17 cellular contexts compared by ENCODE assay signal in genomic region chr3:1442271-1442670, GRCh38.
"Had no signal": no experiment of that assay in that cellular context is flagged by ENCODE, and none has a peak within 500 bp of the region (broad histone marks: within the 10 kb centered on the region; RNA-seq: fewer than 3 reads in every experiment).

No MANE protein-coding gene starts in this region.

- H3K9me3 Mint-ChIP-seq: activated CD4-positive, alpha-beta memory T cell treated with anti-CD3 and anti-CD28 coated beads for 36 hours; activated naive CD4-positive, alpha-beta T cell treated with anti-CD3 and anti-CD28 coated beads, Interleukin-2, amount 50 U/mL, for 24 hours; nephron progenitor cell had no signal

- H3K4me3 Mint-ChIP-seq: activated CD4-positive, alpha-beta memory T cell treated with anti-CD3 and anti-CD28 coated beads for 36 hours; activated CD8-positive, alpha-beta memory T cell treated with anti-CD3 and anti-CD28 coated beads, Interleukin-2, amount 10 ng/mL, durations not matched to agents 7 days and 5 days; activated naive CD4-positive, alpha-beta T cell treated with anti-CD3 and anti-CD28 coated beads, Interleukin-2, amount 50 U/mL, for 24 hours; endodermal cell; immature natural killer cell; nephron progenitor cell had no signal

- DNase-seq: activated CD4-positive, alpha-beta memory T cell treated with anti-CD3 and anti-CD28 coated beads for 36 hours; activated CD4-positive, alpha-beta T cell treated with anti-CD3 and anti-CD28 coated beads for 1 hour; activated CD8-positive, alpha-beta memory T cell treated with anti-CD3 and anti-CD28 coated beads, Interleukin-2, amount 10 ng/mL, durations not matched to agents 7 days and 5 days; activated T-cell treated with anti-CD3 and anti-CD28 coated beads, Interleukin-2, amount 50 U/mL, for 1 hour; adrenal gland; dorsolateral prefrontal cortex; endodermal cell; gastrocnemius medialis; heart left ventricle; immature natural killer cell; nephron progenitor cell; occipital lobe; stimulated activated CD4-positive, alpha-beta T cell treated with anti-CD3 and anti-CD28 coated beads, Interleukin-2, amount 100 ng/mL, for 48 hours; stimulated activated naive CD4-positive, alpha-beta T cell; substantia nigra; transverse colon had no signal

- H3K4me1 Mint-ChIP-seq: activated CD8-positive, alpha-beta memory T cell treated with anti-CD3 and anti-CD28 coated beads, Interleukin-2, amount 10 ng/mL, durations not matched to agents 7 days and 5 days; activated naive CD4-positive, alpha-beta T cell treated with anti-CD3 and anti-CD28 coated beads, Interleukin-2, amount 50 U/mL, for 24 hours; endodermal cell; immature natural killer cell had no signal

- H3K36me3 Mint-ChIP-seq: activated CD4-positive, alpha-beta memory T cell treated with anti-CD3 and anti-CD28 coated beads for 36 hours; activated CD8-positive, alpha-beta memory T cell treated with anti-CD3 and anti-CD28 coated beads, Interleukin-2, amount 10 ng/mL, durations not matched to agents 7 days and 5 days; activated naive CD4-positive, alpha-beta T cell treated with anti-CD3 and anti-CD28 coated beads, Interleukin-2, amount 50 U/mL, for 24 hours; immature natural killer cell had no signal

- H3K27ac Mint-ChIP-seq: activated CD4-positive, alpha-beta memory T cell treated with anti-CD3 and anti-CD28 coated beads for 36 hours; activated CD8-positive, alpha-beta memory T cell treated with anti-CD3 and anti-CD28 coated beads, Interleukin-2, amount 10 ng/mL, durations not matched to agents 7 days and 5 days; activated naive CD4-positive, alpha-beta T cell treated with anti-CD3 and anti-CD28 coated beads, Interleukin-2, amount 50 U/mL, for 24 hours; endodermal cell; immature natural killer cell; nephron progenitor cell had no signal

- H3K27me3 Mint-ChIP-seq: activated CD4-positive, alpha-beta memory T cell treated with anti-CD3 and anti-CD28 coated beads for 36 hours; activated CD8-positive, alpha-beta memory T cell treated with anti-CD3 and anti-CD28 coated beads, Interleukin-2, amount 10 ng/mL, durations not matched to agents 7 days and 5 days; activated naive CD4-positive, alpha-beta T cell treated with anti-CD3 and anti-CD28 coated beads, Interleukin-2, amount 50 U/mL, for 24 hours had no signal

- ATAC-seq: activated CD8-positive, alpha-beta memory T cell treated with anti-CD3 and anti-CD28 coated beads, Interleukin-2, amount 10 ng/mL, durations not matched to agents 7 days and 5 days; gastrocnemius medialis; heart left ventricle had no signal
